Comparison of ENCODE assay signal across 8 cellular contexts in the genomic region with DNA sequence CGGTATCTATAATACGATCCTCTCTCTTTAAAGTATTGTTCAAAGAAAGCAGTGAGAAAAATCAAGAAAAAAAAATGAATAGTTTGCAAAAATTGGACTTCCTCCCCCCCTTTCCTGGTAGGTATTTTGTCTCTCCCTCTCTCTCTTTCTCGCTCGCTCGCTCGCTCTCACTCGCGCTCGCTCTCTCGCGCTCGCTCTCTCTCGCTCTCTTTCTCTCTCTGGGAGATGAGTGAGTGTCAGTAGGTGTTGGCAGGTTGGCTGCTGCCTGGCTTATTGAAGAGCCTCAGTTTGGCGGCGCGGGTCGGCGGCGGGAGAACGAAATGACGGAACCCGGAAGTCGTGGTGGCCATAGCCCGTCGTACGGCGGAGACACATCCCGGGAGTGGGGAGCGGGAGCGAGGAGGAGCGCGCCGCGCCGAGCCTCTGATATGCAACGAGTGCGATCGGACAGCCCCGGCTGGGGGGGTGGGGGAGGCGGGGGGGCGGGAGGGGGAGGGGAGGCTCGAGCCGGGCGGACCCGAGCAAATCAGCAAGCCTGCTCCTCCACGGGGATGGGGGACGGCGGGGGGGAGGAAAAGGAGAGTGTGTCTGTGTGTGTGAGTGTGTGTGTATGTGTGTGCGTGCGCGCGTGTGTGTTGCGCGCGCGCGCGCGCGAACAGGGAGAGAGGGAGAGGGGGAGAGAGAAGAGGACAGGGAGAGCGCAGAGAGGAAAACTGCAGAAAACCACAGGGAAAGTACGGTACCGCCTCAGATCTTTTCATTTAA. TPM values are rescaled to one million over a fixed set of nuclear protein-coding genes. Genes with fewer than 3 reads are reported as not detected.
DNase-seq lines count a peak whose midpoint lies in the region; ATAC-seq and TF ChIP-seq lines count a peak whose summit lies in the region.

A gene (minus strand): TSS at position 441 of the 765 bp plus-strand sequence. CDS start 1,083 bp downstream, outside the sequence.

- H3K9me3 ChIP-seq in Panc1 (ENCODE audit: control insufficient read depth, insufficient read depth, low read depth, low read length) (no peaks in the 10 kb centered on the region), heart left ventricle (no peaks in the 10 kb centered on the region), osteoblast (ENCODE audit: low read depth, low read length) (no peaks in the 10 kb centered on the region)

- intact Hi-C loops in Panc1 (cut with micrococcal nuclease; ENCODE audit: unreplicated experiment) (loop anchor here (2.0 kb wide), 1 partner anchor 217 kb away; no protein-coding TSS in a partner anchor), heart left ventricle (cut with DNase I) (loop anchor here in 9 of 10 donors (5.0 to 10.0 kb wide), 5 partner anchors 213 to 515 kb away; no protein-coding TSS in a partner anchor)

- peak in 1 of 2 donors; percentile 52 for TF ChIP-seq POLR2A in heart left ventricle (IDR thresholded peaks at IDR 0.05)

- H3K79me2 ChIP-seq in osteoblast (ENCODE audit: insufficient read depth, low read length), result peaks cover 35% of the 10 kb centered on the region

- CTCF ChIA-PET in Panc1 (lab: Charles Lee), result no interaction called here

- H3K27me3 ChIP-seq in Panc1 (ENCODE audit: control insufficient read depth, insufficient read depth, low read length) (peaks cover 5% of the 10 kb centered on the region; the same call in 1 of the 2 replicates), heart left ventricle (peaks cover 0 to 71% (median 13%) of the 10 kb centered on the region in 9 donors), osteoblast (ENCODE audit: insufficient read depth, low read length) (no peaks in the 10 kb centered on the region)

- H3K4me1 ChIP-seq in Panc1 (ENCODE audit: control insufficient read depth, insufficient read depth, low read length) (peaks cover 17% of the 10 kb centered on the region), heart left ventricle (peaks cover 0 to 21% (median 3%) of the 10 kb centered on the region in 12 donors), osteoblast (ENCODE audit: insufficient read depth, low read length) (no peaks in the 10 kb centered on the region)

- TF ChIP-seq CTCF in Panc1 (IDR thresholded peaks at IDR 0.05) (no peak), heart left ventricle (IDR thresholded peaks at IDR 0.05) (no peak), osteoblast (IDR thresholded peaks at IDR 0.05; ENCODE audit: extremely low read depth, low read depth, low read length) (no peak)

- peak within 1 kb of the TSS; percentile 91 for H3K4me2 ChIP-seq in osteoblast (ENCODE audit: insufficient read depth, low read length)

- ATAC-seq in GM21515 (IDR thresholded peaks at IDR 0.05; ENCODE audit: unreplicated experiment), result peak; percentile 41
- peak; percentile 65 for ATAC-seq in Panc1
- peak; percentile 72 to 78 (median 73) for ATAC-seq in heart left ventricle
- no peak for ATAC-seq in GM21447 (IDR thresholded peaks at IDR 0.05; ENCODE audit: unreplicated experiment)

- no peaks in the 10 kb centered on the region for H3K36me3 ChIP-seq in Panc1 (ENCODE audit: control insufficient read depth, insufficient read depth, low read length)
- no peaks in the 10 kb centered on the region for H3K36me3 ChIP-seq in heart left ventricle
- no peaks in the 10 kb centered on the region for H3K36me3 ChIP-seq in osteoblast (ENCODE audit: insufficient read depth, low read length)

- H4K20me1 ChIP-seq in osteoblast (ENCODE audit: insufficient read depth, low read length), result no peaks in the 10 kb centered on the region

- peak within 1 kb of the TSS; percentile 96 for H2AFZ ChIP-seq in osteoblast (ENCODE audit: low read length)

- POLR2A ChIA-PET in Panc1 (lab: Charles Lee), result interaction anchor here (0.7 kb wide), 1 partner anchor 194 kb away, joined by 6 read pairs; no protein-coding TSS in a partner anchor

- H3K4me3 ChIP-seq in Panc1 (ENCODE audit: low read depth in 2 of 2, low read length in 2 of 2), result peak within 1 kb of the TSS; percentile 66 to 92
- H3K4me3 ChIP-seq in heart left ventricle, result peak within 1 kb of the TSS; percentile 62 to 82 (median 76)
- peak within 1 kb of the TSS; percentile 99 for H3K4me3 ChIP-seq in osteoblast (ENCODE audit: insufficient read depth, low read length)

- DNase-seq in DMS 273 (lab: John Stamatoyannopoulos, UW; ENCODE audit: unreplicated experiment) (peak; percentile 97), LHCN-M2 (ENCODE audit: low read depth) (peak; percentile 92), Panc1 (ENCODE audit: low read depth, low spot score) (peak; percentile 67), amygdala (lab: John Stamatoyannopoulos, UW) (peak in 55 of 56 donors; percentile 53 to 97 (median 84)), heart left ventricle (peak; percentile 90 to 95 (median 95)), osteoblast (ENCODE audit: insufficient read length, low spot score, missing footprints) (peak; percentile 99)

- H3K27ac ChIP-seq in Panc1 (ENCODE audit: low read length), result peak within 1 kb of the TSS; percentile 82
- peak within 1 kb of the TSS; percentile 92 to 98 (median 96) for H3K27ac ChIP-seq in heart left ventricle
- H3K27ac ChIP-seq in osteoblast (ENCODE audit: low read depth, low read length), result peak within 1 kb of the TSS; percentile 92

- WGBS in heart left ventricle, 4 donors, result 1% methylated on average over 38 to 61 of the region's 63 CpGs

- in situ Hi-C loops in Panc1 (cut with HindIII; ENCODE audit: low pct_unique_long_range_greater_than_20kb, low sequenced_read_pairs), result loop anchor here (25.0 kb wide), 1 partner anchor 188 kb away; no protein-coding TSS in a partner anchor

- no TSS peak for BruUV-seq in Panc1 (replicated peaks; lab: Mats Ljungman, UMichigan)

RNA-seq across cellular contexts. Expression of the gene that starts here (rescaled TPM):
- total RNA-seq in LHCN-M2 (2014; rRNA removed), result 13.4 and 13.8 TPM in 2 replicates
- polyA plus RNA-seq in LHCN-M2 (2012), result 6.5 TPM
- total RNA-seq in Panc1 (2021; ENCODE audit: unreplicated experiment), result 9.3 TPM
- 8.1 TPM for polyA plus RNA-seq in Panc1 (2012; ENCODE audit: insufficient read length)
- 10 to 100 TPM; 38.3 to 56.2 (median 49.7) TPM for total RNA-seq in heart left ventricle
- 10 to 100 TPM; 13.2 to 89.7 TPM for polyA plus RNA-seq in heart left ventricle
- total RNA-seq in osteoblast, result 14.7 and 17.7 TPM in 2 replicates
